In the genomic region with DNA sequence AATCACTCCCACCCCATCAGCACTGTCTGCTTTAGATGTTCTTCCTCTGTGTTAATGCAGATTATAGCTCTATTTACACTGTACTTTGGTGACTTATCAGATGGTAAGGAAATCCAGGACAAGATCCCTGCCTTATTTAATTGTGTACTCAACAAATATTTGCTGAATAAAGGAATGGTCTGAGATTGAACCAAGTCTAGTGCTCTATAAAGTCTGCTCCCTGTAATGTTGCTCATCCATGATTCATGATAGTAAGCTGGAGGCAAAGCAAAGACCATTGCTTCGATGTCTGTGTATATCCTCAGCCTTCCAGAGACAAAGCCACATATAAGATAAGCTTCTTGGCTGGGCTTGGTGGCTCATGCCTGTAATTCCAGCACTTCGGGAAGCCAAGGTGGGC, we compare ENCODE assay signal across 21 cellular contexts.
"Had no signal": no experiment of that assay in that cellular context is flagged by ENCODE, and none has a peak within 500 bp of the region (broad histone marks: within the 10 kb centered on the region; RNA-seq: fewer than 3 reads in every experiment).

No MANE protein-coding gene starts in this region.

- H3K27me3 ChIP-seq: adrenal gland, ascending aorta, breast epithelium, heart left ventricle, right lobe of liver, tibial artery had no signal

- H2AFZ ChIP-seq: neural progenitor cell had no signal

- H3K27ac ChIP-seq: adrenal gland, ascending aorta, breast epithelium, coronary artery, heart left ventricle, lower lobe of right lung, neural progenitor cell, right lobe of liver, skin epidermis, tibial artery had no signal

- H3K4me2 ChIP-seq: neural progenitor cell had no signal

- FAIRE-seq: kidney, TTC549, urothelium cell line had no signal

- H3K9me3 ChIP-seq: right lobe of liver had no signal

- H3K9ac ChIP-seq: neural progenitor cell had no signal

- H3K4me1 ChIP-seq: adrenal gland, ascending aorta, breast epithelium, lower lobe of right lung, neural progenitor cell, right lobe of liver, tibial artery had no signal

- H3K36me3 ChIP-seq: adrenal gland, breast epithelium, lower lobe of right lung, neural progenitor cell, right lobe of liver had no signal

- DNase-seq: activated naive CD4-positive, alpha-beta T cell; activated T-cell treated with anti-CD3 and anti-CD28 coated beads, Interleukin-2, amount 50 U/mL, for 1 hour; adrenal gland; heart left ventricle; kidney; lower lobe of right lung; mesendoderm; naive thymus-derived CD4-positive, alpha-beta T cell; posterior cingulate gyrus; right lobe of liver; stimulated activated CD4-positive, alpha-beta T cell treated with anti-CD3 and anti-CD28 coated beads, Interleukin-1b, Interleukin-23, amount 100 ng/mL, for 48 hours; tibial artery had no signal

- H3K4me3 ChIP-seq: adrenal gland, ascending aorta, breast epithelium, coronary artery, heart left ventricle, lower lobe of right lung, neural progenitor cell, right lobe of liver, skin epidermis, tibial artery had no signal

- ATAC-seq: heart left ventricle; left lobe of liver; lower lobe of right lung; naive thymus-derived CD4-positive, alpha-beta T cell; right lobe of liver; WTC11 had no signal
